In the genomic region with DNA sequence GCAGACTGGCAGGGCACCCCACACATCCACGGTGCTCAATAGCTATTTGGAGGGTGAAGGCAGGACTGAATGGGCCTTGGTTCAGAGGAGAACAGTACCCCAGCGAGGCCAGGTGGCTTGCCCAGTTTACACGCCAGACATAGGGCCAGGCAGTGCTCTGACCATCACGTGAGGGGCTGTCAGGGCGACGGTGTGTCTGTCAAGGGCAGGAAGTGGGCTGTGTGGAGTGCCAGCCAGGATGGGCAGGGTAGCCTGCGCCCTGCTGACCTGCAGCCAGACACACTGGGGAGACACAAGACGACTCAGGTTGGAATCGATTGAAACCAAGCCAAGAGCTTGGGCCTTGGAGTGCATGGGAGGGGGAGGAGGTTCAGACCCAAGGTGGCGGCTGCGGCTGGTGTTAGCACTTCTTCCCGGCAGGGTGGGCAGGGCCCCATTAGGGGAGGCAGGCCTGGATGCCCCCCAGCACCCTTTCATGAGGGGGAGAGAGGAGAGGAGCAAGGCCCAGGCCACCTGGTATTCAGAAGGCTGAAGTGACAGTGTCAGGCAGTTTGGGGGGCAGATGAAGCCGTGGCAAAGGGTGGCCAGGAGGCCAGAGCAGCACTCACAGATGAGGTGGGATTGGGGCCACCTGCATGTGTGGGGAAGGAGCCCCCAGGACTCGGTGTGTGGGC, we compare ENCODE assay signal across 13 cellular contexts.
A peak's percentile ranks its signal among the peaks of the same experiment; 100 is the strongest.
DNase-seq lines count a peak whose midpoint lies in the region; ATAC-seq and TF ChIP-seq lines count a peak whose summit lies in the region.
"Had no signal": no experiment of that assay in that cellular context is flagged by ENCODE, and none has a peak within 500 bp of the region (broad histone marks: within the 10 kb centered on the region; RNA-seq: fewer than 3 reads in every experiment).

No MANE protein-coding gene starts in this region.

- no peak for ATAC-seq in PC-3
- no peak for ATAC-seq in GM21390 (IDR thresholded peaks at IDR 0.05; ENCODE audit: unreplicated experiment)
- ATAC-seq in omental fat pad (ENCODE audit: low FRiP score): no peak
- ATAC-seq in GM21447 (IDR thresholded peaks at IDR 0.05; ENCODE audit: unreplicated experiment): no peak
- ATAC-seq: activated T-cell treated with anti-CD3 and anti-CD28 coated beads, Interleukin-2, amount 50 U/mL, for 4 hours had no signal

- TF ChIP-seq CTCF in dorsolateral prefrontal cortex (IDR thresholded peaks at IDR 0.05 in 54 of 56, conservative IDR thresholded peaks at IDR 0.05 in 2 of 56; ENCODE audit: low read depth in 1 of 56, partially characterized antibody in 56 of 56): no peak
- TF ChIP-seq CTCF in PC-3 (conservative IDR thresholded peaks at IDR 0.05; ENCODE audit: low read depth, low read length): no peak
- no peak for TF ChIP-seq CTCF in omental fat pad (IDR thresholded peaks at IDR 0.05)

- no peak overlapping the region for H3K4me3 ChIP-seq in dorsolateral prefrontal cortex
- peak overlapping the region in 1 of 2 donors; percentile 20 for H3K4me3 ChIP-seq in muscle layer of colon (ENCODE audit: low read depth in 1 of 2, low read length in 2 of 2)
- no peak overlapping the region for H3K4me3 ChIP-seq in PC-3 (ENCODE audit: low read length)

- H3K79me2 ChIP-seq in PC-3 (ENCODE audit: low read length): peaks cover 46% of the 10 kb centered on the region

- H3F3A ChIP-seq in PC-3 (ENCODE audit: low read length, unreplicated experiment): no peaks in the 10 kb centered on the region

- H3K9ac ChIP-seq in muscle layer of colon (ENCODE audit: low read length) (no peak overlapping the region), PC-3 (ENCODE audit: low read length) (no peak overlapping the region)
- H3K9ac ChIP-seq: KMS-11 had no signal

- H3K36me3 ChIP-seq in muscle layer of colon (ENCODE audit: insufficient read depth, low read length) (peaks cover 8% of the 10 kb centered on the region), PC-3 (ENCODE audit: low read depth, low read length) (peaks cover 11% of the 10 kb centered on the region; the same call in 1 of the 2 replicates)

- H3K27ac ChIP-seq in dorsolateral prefrontal cortex: peak overlapping the region in 50 of 59 donors; percentile 0 to 96 (median 89)
- H3K27ac ChIP-seq in muscle layer of colon (ENCODE audit: low read depth, low read length): peak overlapping the region; percentile 66
- no peak overlapping the region for H3K27ac ChIP-seq in PC-3 (ENCODE audit: low read length)
- H3K27ac ChIP-seq: KMS-11, VCaP had no signal

- BruUV-seq in PC-3 (replicated peaks; lab: Mats Ljungman, UMichigan): no TSS peak

- no peak overlapping the region for H2AFZ ChIP-seq in PC-3 (ENCODE audit: low read length)

- no peak overlapping the region for H3K4me2 ChIP-seq in PC-3 (ENCODE audit: low read length)
- H3K4me2 ChIP-seq: KMS-11 had no signal

- 0 out of 2 replicates have a peak, but pooled peaks cover 4% of the 10 kb centered on the region for H4K20me1 ChIP-seq in PC-3 (ENCODE audit: low read length)

- CTCF ChIA-PET in PC-3 (lab: Charles Lee): no interaction called here

- H3K27me3 ChIP-seq in dorsolateral prefrontal cortex: no peaks in the 10 kb centered on the region
- no peaks in the 10 kb centered on the region for H3K27me3 ChIP-seq in muscle layer of colon (ENCODE audit: control insufficient read depth in 1 of 2, insufficient read depth in 2 of 2, low read length in 2 of 2)
- H3K27me3 ChIP-seq in PC-3 (ENCODE audit: low read length): no peaks in the 10 kb centered on the region

- DNase-seq in A172 (ENCODE audit: low spot score): peak; percentile 55
- DNase-seq in NCI-H2029 (lab: John Stamatoyannopoulos, UW): peak; percentile 70
- DNase-seq in dorsolateral prefrontal cortex: no peak
- DNase-seq in PC-3: no peak
- DNase-seq in omental fat pad (ENCODE audit: low spot score): no peak
- DNase-seq: activated T-cell treated with anti-CD3 and anti-CD28 coated beads, Interleukin-2, amount 50 U/mL, for 4 hours; erythroblast; NCI-H345 had no signal

- H3K9me2 ChIP-seq in PC-3 (replicated peaks; ENCODE audit: low read length): no peaks in the 10 kb centered on the region

- H3K9me3 ChIP-seq in muscle layer of colon (ENCODE audit: low read length): no peaks in the 10 kb centered on the region
- H3K9me3 ChIP-seq in PC-3 (ENCODE audit: low read length): no peaks in the 10 kb centered on the region

- H3K4me1 ChIP-seq in muscle layer of colon (ENCODE audit: insufficient read depth, low read length) (peaks cover 73% of the 10 kb centered on the region), PC-3 (ENCODE audit: insufficient read depth, low read length) (0 out of 2 replicates have a peak, but pooled peaks cover 4% of the 10 kb centered on the region)

- POLR2A ChIA-PET in PC-3 (lab: Charles Lee; ENCODE audit: unreplicated experiment): no interaction called here

- intact Hi-C loops in dorsolateral prefrontal cortex (cut with DNase I) (no loop called here), PC-3 (cut with micrococcal nuclease) (no loop called here)

Comparison
In these comparisons a context has a peak if more than half of its experiments do, and no peak if none do; other contexts are left out.
1. DNase-seq: peak in A172 (single experiment) and NCI-H2029 (single experiment); none in dorsolateral prefrontal cortex (0 of 10), PC-3 (single experiment) and omental fat pad (single experiment).